ENCODE assay signal across 24 cellular contexts in the genomic region with DNA sequence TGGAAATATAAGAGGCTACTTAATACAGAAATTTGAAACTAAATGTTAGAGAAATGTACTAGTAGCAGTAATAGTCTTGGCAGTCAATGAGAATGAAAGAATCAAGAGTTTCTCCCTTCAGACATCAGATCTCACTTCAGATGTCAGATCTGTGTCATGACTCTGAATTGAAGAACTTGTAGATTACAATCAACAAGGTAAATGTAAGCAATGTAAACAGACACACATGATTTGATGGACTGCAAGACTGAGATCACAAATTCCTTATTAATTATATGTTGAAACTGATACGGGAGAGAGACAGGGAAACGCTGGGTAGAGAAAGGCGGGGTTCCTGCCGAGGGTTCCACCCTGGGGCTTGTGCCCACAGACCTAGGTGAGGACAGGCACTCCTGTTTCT.
"Had no signal": no experiment of that assay in that cellular context is flagged by ENCODE, and none has a peak within 500 bp of the region (broad histone marks: within the 10 kb centered on the region; RNA-seq: fewer than 3 reads in every experiment).

No MANE protein-coding gene starts in this region.

- H3K27me3 ChIP-seq: body of pancreas, hepatocyte, sigmoid colon, upper lobe of right lung had no signal

- H2AFZ ChIP-seq: hepatocyte had no signal

- H3K9me3 ChIP-seq: body of pancreas, sigmoid colon, thoracic aorta, upper lobe of right lung had no signal

- H3K4me1 ChIP-seq: body of pancreas, sigmoid colon, upper lobe of right lung had no signal

- H3K27ac ChIP-seq: body of pancreas, hepatocyte, sigmoid colon, thoracic aorta, upper lobe of right lung had no signal

- H3K4me2 ChIP-seq: hepatocyte had no signal

- ATAC-seq: activated CD8-positive, alpha-beta T cell treated with anti-CD3 and anti-CD28 coated beads, Interleukin-2, amount 10 ng/mL, durations not matched to agents 7 days and 5 days; activated naive CD8-positive, alpha-beta T cell treated with anti-CD3 and anti-CD28 coated beads, Interleukin-2, amount 50 U/mL, for 24 hours; body of pancreas; left ventricle myocardium superior; natural killer cell; stimulated activated naive B cell treated with anti-CD40 and anti-IgM and Interleukin-4, amounts not matched to agents 10 μg/mL and 1 μg/mL and 100 μg/mL, for 72 hours; upper lobe of right lung had no signal

- H3K4me3 ChIP-seq: body of pancreas, hepatocyte, sigmoid colon, thoracic aorta, upper lobe of right lung had no signal

- H3K79me2 ChIP-seq: hepatocyte had no signal

- DNase-seq: activated CD4-positive, alpha-beta T cell treated with anti-CD3 and anti-CD28 coated beads for 1 hour; activated CD4-positive, alpha-beta T cell treated with anti-CD3 and anti-CD28 coated beads, Interleukin-2, amount 50 U/mL, for 1 hour; activated CD8-positive, alpha-beta T cell treated with anti-CD3 and anti-CD28 coated beads, Interleukin-2, amount 10 ng/mL, durations not matched to agents 7 days and 5 days; activated gamma-delta T cell; activated naive CD4-positive, alpha-beta T cell treated with anti-CD3 and anti-CD28 coated beads, Interleukin-2, amount 50 U/mL, for 16 hours; activated naive CD8-positive, alpha-beta T cell treated with anti-CD3 and anti-CD28 coated beads, Interleukin-2, amount 50 U/mL, for 24 hours; body of pancreas; central memory CD4-positive, alpha-beta T cell; endodermal cell; erythroblast; foreskin melanocyte; glutamatergic neuron; left ventricle myocardium superior; midbrain; natural killer cell; retina; sigmoid colon; stimulated activated CD4-positive, alpha-beta T cell treated with anti-CD3 and anti-CD28 coated beads, Interleukin-2, amount 100 ng/mL, for 48 hours; stimulated activated CD8-positive, alpha-beta memory T cell treated with anti-CD3 and anti-CD28 coated beads, Interleukin-4, amount 100 ng/mL, for 48 hours; stimulated activated naive B cell treated with anti-CD40 and anti-IgM and Interleukin-4, amounts not matched to agents 10 μg/mL and 1 μg/mL and 100 μg/mL, for 72 hours; T-helper 9 cell; upper lobe of right lung had no signal

- H3K36me3 ChIP-seq: sigmoid colon, thoracic aorta, upper lobe of right lung had no signal
